26 cellular contexts compared by ENCODE assay signal in the genomic region with DNA sequence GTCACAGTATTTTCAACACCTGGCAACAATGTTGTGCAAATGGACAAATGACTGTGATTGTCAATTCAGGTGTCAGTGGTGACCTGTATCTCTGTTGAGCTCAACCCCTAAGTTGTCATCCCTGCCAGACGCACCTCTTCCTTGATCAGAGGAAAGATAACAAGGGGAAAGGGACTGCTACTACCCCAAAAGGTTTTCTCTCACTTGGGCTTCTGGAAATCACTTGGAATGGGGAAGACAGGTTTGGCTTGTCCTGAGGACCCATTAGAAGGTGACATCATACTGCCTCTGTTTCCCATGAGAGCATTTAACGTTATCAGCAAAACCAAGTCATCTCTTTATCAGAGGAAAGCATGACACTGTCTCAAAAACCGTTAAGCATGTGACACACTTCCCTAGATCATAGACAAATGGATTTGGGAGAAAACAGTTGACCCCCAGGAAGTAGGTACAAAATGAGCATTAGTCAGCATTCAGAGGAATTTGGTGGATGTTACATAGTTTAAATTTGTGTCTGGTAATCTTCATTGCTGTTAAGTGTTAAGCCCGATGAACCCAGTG.
DNase-seq lines count a peak whose midpoint lies in the region; ATAC-seq and TF ChIP-seq lines count a peak whose summit lies in the region.
"Had no signal": no experiment of that assay in that cellular context is flagged by ENCODE, and none has a peak within 500 bp of the region (broad histone marks: within the 10 kb centered on the region; RNA-seq: fewer than 3 reads in every experiment).

No MANE protein-coding gene starts in this region.

- intact Hi-C loops in posterior cingulate gyrus (cut with DNase I): no loop called here

- H3K36me3 ChIP-seq in mesodermal cell (ENCODE audit: control insufficient read depth, insufficient read depth, low read length): no peaks in the 10 kb centered on the region
- H3K36me3 ChIP-seq: adrenal gland, breast epithelium, colonic mucosa, esophagus muscularis mucosa, sigmoid colon, suprapubic skin had no signal

- ATAC-seq in SK-N-SH treated with all-trans-retinoic acid at 6 μM for 48 hours (no peak), HG03025 (IDR thresholded peaks at IDR 0.05; ENCODE audit: low FRiP score, unreplicated experiment) (no peak)
- ATAC-seq: naive thymus-derived CD4-positive, alpha-beta T cell; psoas muscle; stimulated activated memory B cell treated with anti-CD40 and anti-IgM and Interleukin-4, amounts not matched to agents 10 μg/mL and 1 μg/mL and 100 μg/mL, for 72 hours had no signal

- H3K4me1 ChIP-seq in mesodermal cell (ENCODE audit: control insufficient read depth, insufficient read depth, low read length, poor library complexity, severe bottlenecking): peaks cover 8% of the 10 kb centered on the region
- H3K4me1 ChIP-seq: adrenal gland, breast epithelium, colonic mucosa, psoas muscle, suprapubic skin had no signal

- H3K27ac ChIP-seq in mesodermal cell (ENCODE audit: low read depth, low read length, severe bottlenecking): peak overlapping the region; percentile 78
- H3K27ac ChIP-seq: colonic mucosa, esophagus muscularis mucosa, psoas muscle, sigmoid colon, suprapubic skin had no signal

- peaks cover 11% of the 10 kb centered on the region for H3K9me3 ChIP-seq in mesodermal cell (ENCODE audit: control insufficient read depth, low read length)
- H3K9me3 ChIP-seq: adrenal gland, breast epithelium, colonic mucosa, esophagus muscularis mucosa, psoas muscle, sigmoid colon, suprapubic skin had no signal

- peak; percentile 3 for DNase-seq in HT1080 (ENCODE audit: low read depth)
- peak; percentile 11 for DNase-seq in dermis blood vessel endothelial cell
- DNase-seq in stimulated activated naive CD4-positive, alpha-beta T cell (lab: John Stamatoyannopoulos, UW): no peak
- no peak for DNase-seq in posterior cingulate gyrus
- DNase-seq: activated CD4-positive, alpha-beta T cell treated with anti-CD3 and anti-CD28 coated beads, Interleukin-2, amount 50 U/mL, for 4 hours; activated CD4-positive, CD25-positive, alpha-beta regulatory T cell; activated naive CD4-positive, alpha-beta T cell treated with Interleukin-2 at 50 U/mL for 16 hours; GOT3; midbrain; naive thymus-derived CD4-positive, alpha-beta T cell; NCI-H1105 treated with DMSO at 0.1 percent for 48 hours; NCI-H2029 treated with DMSO at 0.1 percent for 48 hours; NCI-H226; NCI-H748 treated with DMSO at 0.1 percent for 48 hours; stimulated activated CD4-positive, alpha-beta T cell treated with anti-CD3 and anti-CD28 coated beads, Interleukin-4, amount 100 ng/mL, for 4 hours had no signal

- H3K4me3 ChIP-seq in mesodermal cell (ENCODE audit: extremely low read depth, insufficient read depth, low read length, poor library complexity, severe bottlenecking): no peak overlapping the region
- H3K4me3 ChIP-seq: adrenal gland, colonic mucosa, psoas muscle, sigmoid colon, suprapubic skin had no signal

- 79 to 83% methylated on average over 1 to 3 of the region's 4 CpGs for WGBS in mesodermal cell (ENCODE audit: insufficient coverage in 2 of 2), 2 experiments

TF ChIP-seq in SK-N-SH treated with all-trans-retinoic acid at 6 μM for 48 hours, 23 proteins besides CTCF, POLR2A, EP300 and RAD21:
- peak; percentile 75 for TF ChIP-seq ISL1 (CRISPR knock-in tag; IDR thresholded peaks at IDR 0.05)
- TF ChIP-seq, protein P1, sequence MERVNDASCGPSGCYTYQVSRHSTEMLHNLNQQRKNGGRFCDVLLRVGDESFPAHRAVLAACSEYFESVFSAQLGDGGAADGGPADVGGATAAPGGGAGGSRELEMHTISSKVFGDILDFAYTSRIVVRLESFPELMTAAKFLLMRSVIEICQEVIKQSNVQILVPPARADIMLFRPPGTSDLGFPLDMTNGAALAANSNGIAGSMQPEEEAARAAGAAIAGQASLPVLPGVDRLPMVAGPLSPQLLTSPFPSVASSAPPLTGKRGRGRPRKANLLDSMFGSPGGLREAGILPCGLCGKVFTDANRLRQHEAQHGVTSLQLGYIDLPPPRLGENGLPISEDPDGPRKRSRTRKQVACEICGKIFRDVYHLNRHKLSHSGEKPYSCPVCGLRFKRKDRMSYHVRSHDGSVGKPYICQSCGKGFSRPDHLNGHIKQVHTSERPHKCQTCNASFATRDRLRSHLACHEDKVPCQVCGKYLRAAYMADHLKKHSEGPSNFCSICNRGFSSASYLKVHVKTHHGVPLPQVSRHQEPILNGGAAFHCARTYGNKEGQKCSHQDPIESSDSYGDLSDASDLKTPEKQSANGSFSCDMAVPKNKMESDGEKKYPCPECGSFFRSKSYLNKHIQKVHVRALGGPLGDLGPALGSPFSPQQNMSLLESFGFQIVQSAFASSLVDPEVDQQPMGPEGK (CRISPR knock-in tag; IDR thresholded peaks at IDR 0.05; ENCODE audit: borderline replicate concordance): no peak

Comparison
In these comparisons a context has a peak if more than half of its experiments do, and no peak if none do; other contexts are left out.
1. DNase-seq: peak in HT1080 (single experiment) and dermis blood vessel endothelial cell (single experiment); none in stimulated activated naive CD4-positive, alpha-beta T cell (0 of 6) and posterior cingulate gyrus (0 of 10).